ENCODE assay signal across 10 cellular contexts in genomic region chr12:124870515-124870914, GRCh38.
"Had no signal": no experiment of that assay in that cellular context is flagged by ENCODE, and none has a peak within 500 bp of the region (broad histone marks: within the 10 kb centered on the region; RNA-seq: fewer than 3 reads in every experiment).

No MANE protein-coding gene starts in this region.

- ATAC-seq: GM23338 had no signal

- H2AFZ ChIP-seq: GM23338 had no signal

- FAIRE-seq: H1, H54 had no signal

- DNase-seq: H9, HCEC 1CT, HFFc6, IMR-90, Karpas-422, KBM-7 had no signal

- H3K4me3 ChIP-seq: GM23338 had no signal

- H3K27ac ChIP-seq: KMS-11 had no signal

- H3K9ac ChIP-seq: KMS-11 had no signal

- H3K4me2 ChIP-seq: GM23338, KMS-11 had no signal
